9 cellular contexts compared by ENCODE assay signal in genomic region chr1:26827205-26827604, GRCh38. TPM values are rescaled to one million over a fixed set of nuclear protein-coding genes. Genes with fewer than 3 reads are reported as not detected.
DNase-seq lines count a peak whose midpoint lies in the region; ATAC-seq and TF ChIP-seq lines count a peak whose summit lies in the region.
"Had no signal": no experiment of that assay in that cellular context is flagged by ENCODE, and none has a peak within 500 bp of the region (broad histone marks: within the 10 kb centered on the region; RNA-seq: fewer than 3 reads in every experiment).

No MANE protein-coding gene starts in this region.

- peaks cover 17% of the 10 kb centered on the region for H3K36me3 Mint-ChIP-seq in activated T-cell treated with anti-CD3 and anti-CD28 coated beads, Interleukin-2, amount 50 U/mL, for 4 hours (ENCODE audit: insufficient read depth)
- peaks cover 6% of the 10 kb centered on the region for H3K36me3 Mint-ChIP-seq in memory B cell

- TF ChIP-seq POLR2A in breast epithelium (IDR thresholded peaks at IDR 0.05), result no peak
- TF ChIP-seq POLR2A in upper lobe of left lung (IDR thresholded peaks at IDR 0.05), result no peak

- no peak for TF ChIP-seq EP300 in upper lobe of left lung (IDR thresholded peaks at IDR 0.05)

- no peak for ATAC-seq in activated T-cell treated with anti-CD3 and anti-CD28 coated beads, Interleukin-2, amount 50 U/mL, for 4 hours
- no peak for ATAC-seq in memory B cell (ENCODE audit: low read depth)
- no peak for ATAC-seq in upper lobe of left lung (ENCODE audit: low FRiP score in 2 of 2)
- ATAC-seq in HG02759 (IDR thresholded peaks at IDR 0.05; ENCODE audit: unreplicated experiment), result no peak
- ATAC-seq in HG03135 (IDR thresholded peaks at IDR 0.05; ENCODE audit: unreplicated experiment), result no peak

- H3K36me3 ChIP-seq in breast epithelium (no peaks in the 10 kb centered on the region), upper lobe of left lung (peaks cover 0 to 12% (median under 1%) of the 10 kb centered on the region in 4 donors)

- peaks cover 66% of the 10 kb centered on the region for H3K4me1 Mint-ChIP-seq in activated T-cell treated with anti-CD3 and anti-CD28 coated beads, Interleukin-2, amount 50 U/mL, for 4 hours (ENCODE audit: low read depth)
- H3K4me1 Mint-ChIP-seq in memory B cell, result peaks cover 36% of the 10 kb centered on the region

- H3K27me3 Mint-ChIP-seq in activated T-cell treated with anti-CD3 and anti-CD28 coated beads, Interleukin-2, amount 50 U/mL, for 4 hours (ENCODE audit: low read depth), result no peaks in the 10 kb centered on the region
- no peaks in the 10 kb centered on the region for H3K27me3 Mint-ChIP-seq in memory B cell

- peak overlapping the region; percentile 90 for H3K4me3 Mint-ChIP-seq in activated T-cell treated with anti-CD3 and anti-CD28 coated beads, Interleukin-2, amount 50 U/mL, for 4 hours
- peak overlapping the region; percentile 93 for H3K4me3 Mint-ChIP-seq in memory B cell

- TF ChIP-seq CTCF in breast epithelium (IDR thresholded peaks at IDR 0.05) (no peak), upper lobe of left lung (IDR thresholded peaks at IDR 0.05) (no peak)

- WGBS in upper lobe of left lung, 2 donors, result 5% methylated on average over 10 of the region's 10 CpGs

- H3K27ac ChIP-seq in breast epithelium, result peak overlapping the region; percentile 67 to 86
- H3K27ac ChIP-seq in upper lobe of left lung, result peak overlapping the region; percentile 69 to 88 (median 82)

- no peaks in the 10 kb centered on the region for H3K9me3 Mint-ChIP-seq in activated T-cell treated with anti-CD3 and anti-CD28 coated beads, Interleukin-2, amount 50 U/mL, for 4 hours
- no peaks in the 10 kb centered on the region for H3K9me3 Mint-ChIP-seq in memory B cell

- H3K4me1 ChIP-seq in breast epithelium (peaks cover 4 to 8% of the 10 kb centered on the region in 2 donors), upper lobe of left lung (peaks cover 30 to 50% (median 42%) of the 10 kb centered on the region in 4 donors)

- intact Hi-C loops in breast epithelium (cut with DNase I; ENCODE audit: low total_unique reads), result no loop called here

- H3K27ac Mint-ChIP-seq in memory B cell, result peak overlapping the region; percentile 90

- H3K4me3 ChIP-seq in breast epithelium (peak overlapping the region; percentile 75 to 91 (median 81)), upper lobe of left lung (peak overlapping the region; percentile 68 to 93 (median 90))

- H3K27me3 ChIP-seq in breast epithelium (no peaks in the 10 kb centered on the region), upper lobe of left lung (no peaks in the 10 kb centered on the region)

- no peak for DNase-seq in activated T-cell treated with anti-CD3 and anti-CD28 coated beads, Interleukin-2, amount 50 U/mL, for 4 hours
- no peak for DNase-seq in activated T-cell treated with anti-CD3 and anti-CD28 coated beads, Interleukin-2, amount 50 U/mL, for 1 hour
- no peak for DNase-seq in breast epithelium (ENCODE audit: low spot score in 2 of 2)
- no peak for DNase-seq in memory B cell (ENCODE audit: low spot score in 2 of 2)
- DNase-seq in upper lobe of left lung, result no peak
- no peak for DNase-seq in RPMI8226

- H3K9me3 ChIP-seq in breast epithelium (no peaks in the 10 kb centered on the region), upper lobe of left lung (no peaks in the 10 kb centered on the region)

RNA-seq across cellular contexts. Expression of gene ZDHHC18, which starts 0.7 kb away (rescaled TPM):
- total RNA-seq in activated T-cell treated with anti-CD3 and anti-CD28 coated beads, Interleukin-2, amount 50 U/mL, for 4 hours, result 10 to 100 TPM; 66.1 to 76.8 (median 71.8) TPM
- total RNA-seq in breast epithelium (10 to 100 TPM; 12.3 to 35.4 (median 16.4) TPM), upper lobe of left lung (10 to 100 TPM; 18.9 to 35.9 (median 24.9) TPM)

RNA-seq across cellular contexts. Expression of gene SFN, which starts 35.7 kb away (rescaled TPM):
- total RNA-seq in activated T-cell treated with anti-CD3 and anti-CD28 coated beads, Interleukin-2, amount 50 U/mL, for 4 hours, result under 1 TPM; 0.19 to 0.61 (median 0.24) TPM
- total RNA-seq in breast epithelium (10 to 100 TPM in 2 of 3 donors, not detected in 1; 12.1 to 18.4 TPM), upper lobe of left lung (100 to 1,000 TPM in 2 of 6 donors, 10 to 100 TPM in 4; 21.0 to 129 (median 70.1) TPM)
- total RNA-seq: RPMI7951 had no signal

RNA-seq across cellular contexts. Expression of gene PIGV, which starts 39.5 kb away (rescaled TPM):
- total RNA-seq in activated T-cell treated with anti-CD3 and anti-CD28 coated beads, Interleukin-2, amount 50 U/mL, for 4 hours, result 10 to 100 TPM in 2 of 3 donors, 1 to 10 TPM in 1; 8.4 to 11.2 (median 10.4) TPM
- total RNA-seq in breast epithelium, result 10 to 100 TPM; 18.7 to 36.8 (median 29.7) TPM
- total RNA-seq in upper lobe of left lung, result 10 to 100 TPM; 11.9 to 25.1 (median 17.5) TPM
